ENCODE assay signal across 1 cellular context in the genomic region with DNA sequence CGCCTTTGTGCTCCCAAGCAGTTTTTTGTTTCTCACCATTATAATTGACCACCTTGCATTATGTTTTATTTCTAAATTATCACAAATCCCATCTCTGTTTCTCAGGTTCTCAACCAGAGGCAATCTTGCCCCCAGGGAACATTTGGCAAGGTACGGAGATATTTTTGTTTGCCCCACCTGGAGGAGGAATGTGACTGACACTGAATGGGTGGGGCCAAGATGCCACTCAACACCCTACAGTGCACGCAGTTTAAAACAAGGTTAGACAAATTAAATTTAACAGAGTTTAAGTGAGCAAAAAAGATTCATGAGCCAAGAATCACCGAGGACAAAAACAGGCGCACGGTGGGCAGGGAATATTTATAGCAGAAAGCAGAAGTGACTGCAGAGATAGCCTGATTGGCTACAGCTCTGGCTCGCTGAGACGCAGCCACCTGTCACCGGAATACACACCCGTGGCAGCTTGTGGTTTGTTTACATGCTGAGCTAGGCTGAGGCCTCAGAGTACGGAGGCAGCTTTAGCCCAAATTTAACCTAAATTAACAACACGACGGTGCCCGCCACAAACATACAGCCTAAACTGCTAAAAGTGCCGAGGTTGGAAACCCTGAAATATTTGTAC.
TF ChIP-seq lines count a peak whose summit lies in the region.

No MANE protein-coding gene starts in this region.

TF ChIP-seq in SK-N-SH, 30 proteins besides CTCF, POLR2A, EP300 and RAD21 (continued from another document):
- TF ChIP-seq FOXM1 (IDR thresholded peaks at IDR 0.05; ENCODE audit: low read depth): no peak
